ENCODE assay signal across 1 cellular context in the genomic region with DNA sequence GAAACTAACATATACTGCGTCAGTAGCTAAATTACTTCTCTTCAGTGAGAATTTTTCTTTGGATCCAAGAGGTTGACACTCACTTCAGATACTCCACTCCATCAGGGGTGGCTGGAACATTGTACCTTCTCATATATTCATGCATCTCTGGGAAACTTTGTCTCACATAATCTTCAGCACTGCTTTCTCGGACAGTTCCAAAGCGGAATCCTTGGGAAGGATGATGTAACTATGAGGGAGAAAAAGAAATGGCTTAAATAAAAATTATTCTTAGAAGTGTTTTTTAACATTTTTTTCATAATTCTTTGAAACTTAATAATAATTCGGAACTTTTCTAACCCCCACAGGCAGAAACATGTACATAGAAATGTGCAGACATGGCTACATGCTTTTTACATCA.
TF ChIP-seq lines count a peak whose summit lies in the region.

No MANE protein-coding gene starts in this region.

TF ChIP-seq in K562, 482 proteins besides CTCF, POLR2A, EP300 and RAD21 (continued from another document):
- TF ChIP-seq, protein P1, sequence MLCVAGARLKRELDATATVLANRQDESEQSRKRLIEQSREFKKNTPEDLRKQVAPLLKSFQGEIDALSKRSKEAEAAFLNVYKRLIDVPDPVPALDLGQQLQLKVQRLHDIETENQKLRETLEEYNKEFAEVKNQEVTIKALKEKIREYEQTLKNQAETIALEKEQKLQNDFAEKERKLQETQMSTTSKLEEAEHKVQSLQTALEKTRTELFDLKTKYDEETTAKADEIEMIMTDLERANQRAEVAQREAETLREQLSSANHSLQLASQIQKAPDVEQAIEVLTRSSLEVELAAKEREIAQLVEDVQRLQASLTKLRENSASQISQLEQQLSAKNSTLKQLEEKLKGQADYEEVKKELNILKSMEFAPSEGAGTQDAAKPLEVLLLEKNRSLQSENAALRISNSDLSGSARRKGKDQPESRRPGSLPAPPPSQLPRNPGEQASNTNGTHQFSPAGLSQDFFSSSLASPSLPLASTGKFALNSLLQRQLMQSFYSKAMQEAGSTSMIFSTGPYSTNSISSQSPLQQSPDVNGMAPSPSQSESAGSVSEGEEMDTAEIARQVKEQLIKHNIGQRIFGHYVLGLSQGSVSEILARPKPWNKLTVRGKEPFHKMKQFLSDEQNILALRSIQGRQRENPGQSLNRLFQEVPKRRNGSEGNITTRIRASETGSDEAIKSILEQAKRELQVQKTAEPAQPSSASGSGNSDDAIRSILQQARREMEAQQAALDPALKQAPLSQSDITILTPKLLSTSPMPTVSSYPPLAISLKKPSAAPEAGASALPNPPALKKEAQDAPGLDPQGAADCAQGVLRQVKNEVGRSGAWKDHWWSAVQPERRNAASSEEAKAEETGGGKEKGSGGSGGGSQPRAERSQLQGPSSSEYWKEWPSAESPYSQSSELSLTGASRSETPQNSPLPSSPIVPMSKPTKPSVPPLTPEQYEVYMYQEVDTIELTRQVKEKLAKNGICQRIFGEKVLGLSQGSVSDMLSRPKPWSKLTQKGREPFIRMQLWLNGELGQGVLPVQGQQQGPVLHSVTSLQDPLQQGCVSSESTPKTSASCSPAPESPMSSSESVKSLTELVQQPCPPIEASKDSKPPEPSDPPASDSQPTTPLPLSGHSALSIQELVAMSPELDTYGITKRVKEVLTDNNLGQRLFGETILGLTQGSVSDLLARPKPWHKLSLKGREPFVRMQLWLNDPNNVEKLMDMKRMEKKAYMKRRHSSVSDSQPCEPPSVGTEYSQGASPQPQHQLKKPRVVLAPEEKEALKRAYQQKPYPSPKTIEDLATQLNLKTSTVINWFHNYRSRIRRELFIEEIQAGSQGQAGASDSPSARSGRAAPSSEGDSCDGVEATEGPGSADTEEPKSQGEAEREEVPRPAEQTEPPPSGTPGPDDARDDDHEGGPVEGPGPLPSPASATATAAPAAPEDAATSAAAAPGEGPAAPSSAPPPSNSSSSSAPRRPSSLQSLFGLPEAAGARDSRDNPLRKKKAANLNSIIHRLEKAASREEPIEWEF (CRISPR knock-in tag; IDR thresholded peaks at IDR 0.05): no peak
- TF ChIP-seq RFX1 (IDR thresholded peaks at IDR 0.05) (no peak), ZC3H8 (IDR thresholded peaks at IDR 0.05) (no peak), ZNF197 (CRISPR knock-in tag; IDR thresholded peaks at IDR 0.05; ENCODE audit: low read depth) (peak; percentile 78; the same call in 1 of the 2 replicates), ATF7 (IDR thresholded peaks at IDR 0.05) (peak; percentile 21; the same call in 1 of the 2 replicates), CEBPG (CRISPR knock-in tag; IDR thresholded peaks at IDR 0.05) (peak; percentile 46; the same call in 1 of the 2 replicates), CEBPG (tag; conservative IDR thresholded peaks at IDR 0.05 in 1 of 2, IDR thresholded peaks at IDR 0.05 in 1 of 2) (peak in 1 of 2 experiments; percentile 62; a peak in 2 of 4 replicates), KLF6 (CRISPR knock-in tag; IDR thresholded peaks at IDR 0.05; ENCODE audit: borderline replicate concordance) (no peak), ZNF436 (CRISPR knock-in tag; IDR thresholded peaks at IDR 0.05) (no peak), HIVEP1 (CRISPR knock-in tag; IDR thresholded peaks at IDR 0.05) (no peak), IFI16 (CRISPR knock-in tag; IDR thresholded peaks at IDR 0.05) (no peak), PRPF4 (IDR thresholded peaks at IDR 0.05; ENCODE audit: insufficient read depth, low read depth, low read length, poor library complexity, severe bottlenecking) (no peak), HNRNPK (IDR thresholded peaks at IDR 0.05; ENCODE audit: low read depth, low read length, poor library complexity, severe bottlenecking) (no peak), ZNF507 (tag; conservative IDR thresholded peaks at IDR 0.05) (no peak), PPARD (CRISPR knock-in tag; IDR thresholded peaks at IDR 0.05) (no peak)
- TF ChIP-seq, protein P2, sequence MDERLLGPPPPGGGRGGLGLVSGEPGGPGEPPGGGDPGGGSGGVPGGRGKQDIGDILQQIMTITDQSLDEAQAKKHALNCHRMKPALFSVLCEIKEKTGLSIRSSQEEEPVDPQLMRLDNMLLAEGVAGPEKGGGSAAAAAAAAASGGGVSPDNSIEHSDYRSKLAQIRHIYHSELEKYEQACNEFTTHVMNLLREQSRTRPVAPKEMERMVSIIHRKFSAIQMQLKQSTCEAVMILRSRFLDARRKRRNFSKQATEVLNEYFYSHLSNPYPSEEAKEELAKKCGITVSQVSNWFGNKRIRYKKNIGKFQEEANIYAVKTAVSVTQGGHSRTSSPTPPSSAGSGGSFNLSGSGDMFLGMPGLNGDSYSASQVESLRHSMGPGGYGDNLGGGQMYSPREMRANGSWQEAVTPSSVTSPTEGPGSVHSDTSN (CRISPR knock-in tag; IDR thresholded peaks at IDR 0.05; ENCODE audit: low read depth): no peak
- TF ChIP-seq, protein P2 (tag; conservative IDR thresholded peaks at IDR 0.05; ENCODE audit: low read depth): no peak
- TF ChIP-seq, protein P3, sequence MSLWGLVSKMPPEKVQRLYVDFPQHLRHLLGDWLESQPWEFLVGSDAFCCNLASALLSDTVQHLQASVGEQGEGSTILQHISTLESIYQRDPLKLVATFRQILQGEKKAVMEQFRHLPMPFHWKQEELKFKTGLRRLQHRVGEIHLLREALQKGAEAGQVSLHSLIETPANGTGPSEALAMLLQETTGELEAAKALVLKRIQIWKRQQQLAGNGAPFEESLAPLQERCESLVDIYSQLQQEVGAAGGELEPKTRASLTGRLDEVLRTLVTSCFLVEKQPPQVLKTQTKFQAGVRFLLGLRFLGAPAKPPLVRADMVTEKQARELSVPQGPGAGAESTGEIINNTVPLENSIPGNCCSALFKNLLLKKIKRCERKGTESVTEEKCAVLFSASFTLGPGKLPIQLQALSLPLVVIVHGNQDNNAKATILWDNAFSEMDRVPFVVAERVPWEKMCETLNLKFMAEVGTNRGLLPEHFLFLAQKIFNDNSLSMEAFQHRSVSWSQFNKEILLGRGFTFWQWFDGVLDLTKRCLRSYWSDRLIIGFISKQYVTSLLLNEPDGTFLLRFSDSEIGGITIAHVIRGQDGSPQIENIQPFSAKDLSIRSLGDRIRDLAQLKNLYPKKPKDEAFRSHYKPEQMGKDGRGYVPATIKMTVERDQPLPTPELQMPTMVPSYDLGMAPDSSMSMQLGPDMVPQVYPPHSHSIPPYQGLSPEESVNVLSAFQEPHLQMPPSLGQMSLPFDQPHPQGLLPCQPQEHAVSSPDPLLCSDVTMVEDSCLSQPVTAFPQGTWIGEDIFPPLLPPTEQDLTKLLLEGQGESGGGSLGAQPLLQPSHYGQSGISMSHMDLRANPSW (CRISPR knock-in tag; IDR thresholded peaks at IDR 0.05): no peak
- TF ChIP-seq, protein P4, sequence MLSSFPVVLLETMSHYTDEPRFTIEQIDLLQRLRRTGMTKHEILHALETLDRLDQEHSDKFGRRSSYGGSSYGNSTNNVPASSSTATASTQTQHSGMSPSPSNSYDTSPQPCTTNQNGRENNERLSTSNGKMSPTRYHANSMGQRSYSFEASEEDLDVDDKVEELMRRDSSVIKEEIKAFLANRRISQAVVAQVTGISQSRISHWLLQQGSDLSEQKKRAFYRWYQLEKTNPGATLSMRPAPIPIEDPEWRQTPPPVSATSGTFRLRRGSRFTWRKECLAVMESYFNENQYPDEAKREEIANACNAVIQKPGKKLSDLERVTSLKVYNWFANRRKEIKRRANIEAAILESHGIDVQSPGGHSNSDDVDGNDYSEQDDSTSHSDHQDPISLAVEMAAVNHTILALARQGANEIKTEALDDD (IDR thresholded peaks at IDR 0.05): no peak
- TF ChIP-seq, protein P5, sequence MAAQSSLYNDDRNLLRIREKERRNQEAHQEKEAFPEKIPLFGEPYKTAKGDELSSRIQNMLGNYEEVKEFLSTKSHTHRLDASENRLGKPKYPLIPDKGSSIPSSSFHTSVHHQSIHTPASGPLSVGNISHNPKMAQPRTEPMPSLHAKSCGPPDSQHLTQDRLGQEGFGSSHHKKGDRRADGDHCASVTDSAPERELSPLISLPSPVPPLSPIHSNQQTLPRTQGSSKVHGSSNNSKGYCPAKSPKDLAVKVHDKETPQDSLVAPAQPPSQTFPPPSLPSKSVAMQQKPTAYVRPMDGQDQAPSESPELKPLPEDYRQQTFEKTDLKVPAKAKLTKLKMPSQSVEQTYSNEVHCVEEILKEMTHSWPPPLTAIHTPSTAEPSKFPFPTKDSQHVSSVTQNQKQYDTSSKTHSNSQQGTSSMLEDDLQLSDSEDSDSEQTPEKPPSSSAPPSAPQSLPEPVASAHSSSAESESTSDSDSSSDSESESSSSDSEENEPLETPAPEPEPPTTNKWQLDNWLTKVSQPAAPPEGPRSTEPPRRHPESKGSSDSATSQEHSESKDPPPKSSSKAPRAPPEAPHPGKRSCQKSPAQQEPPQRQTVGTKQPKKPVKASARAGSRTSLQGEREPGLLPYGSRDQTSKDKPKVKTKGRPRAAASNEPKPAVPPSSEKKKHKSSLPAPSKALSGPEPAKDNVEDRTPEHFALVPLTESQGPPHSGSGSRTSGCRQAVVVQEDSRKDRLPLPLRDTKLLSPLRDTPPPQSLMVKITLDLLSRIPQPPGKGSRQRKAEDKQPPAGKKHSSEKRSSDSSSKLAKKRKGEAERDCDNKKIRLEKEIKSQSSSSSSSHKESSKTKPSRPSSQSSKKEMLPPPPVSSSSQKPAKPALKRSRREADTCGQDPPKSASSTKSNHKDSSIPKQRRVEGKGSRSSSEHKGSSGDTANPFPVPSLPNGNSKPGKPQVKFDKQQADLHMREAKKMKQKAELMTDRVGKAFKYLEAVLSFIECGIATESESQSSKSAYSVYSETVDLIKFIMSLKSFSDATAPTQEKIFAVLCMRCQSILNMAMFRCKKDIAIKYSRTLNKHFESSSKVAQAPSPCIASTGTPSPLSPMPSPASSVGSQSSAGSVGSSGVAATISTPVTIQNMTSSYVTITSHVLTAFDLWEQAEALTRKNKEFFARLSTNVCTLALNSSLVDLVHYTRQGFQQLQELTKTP (IDR thresholded peaks at IDR 0.05; ENCODE audit: low read depth in 1 of 2, partially characterized antibody in 2 of 2): peak in 1 of 2 experiments; percentile 36
- TF ChIP-seq, protein P6, sequence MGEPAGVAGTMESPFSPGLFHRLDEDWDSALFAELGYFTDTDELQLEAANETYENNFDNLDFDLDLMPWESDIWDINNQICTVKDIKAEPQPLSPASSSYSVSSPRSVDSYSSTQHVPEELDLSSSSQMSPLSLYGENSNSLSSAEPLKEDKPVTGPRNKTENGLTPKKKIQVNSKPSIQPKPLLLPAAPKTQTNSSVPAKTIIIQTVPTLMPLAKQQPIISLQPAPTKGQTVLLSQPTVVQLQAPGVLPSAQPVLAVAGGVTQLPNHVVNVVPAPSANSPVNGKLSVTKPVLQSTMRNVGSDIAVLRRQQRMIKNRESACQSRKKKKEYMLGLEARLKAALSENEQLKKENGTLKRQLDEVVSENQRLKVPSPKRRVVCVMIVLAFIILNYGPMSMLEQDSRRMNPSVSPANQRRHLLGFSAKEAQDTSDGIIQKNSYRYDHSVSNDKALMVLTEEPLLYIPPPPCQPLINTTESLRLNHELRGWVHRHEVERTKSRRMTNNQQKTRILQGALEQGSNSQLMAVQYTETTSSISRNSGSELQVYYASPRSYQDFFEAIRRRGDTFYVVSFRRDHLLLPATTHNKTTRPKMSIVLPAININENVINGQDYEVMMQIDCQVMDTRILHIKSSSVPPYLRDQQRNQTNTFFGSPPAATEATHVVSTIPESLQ (CRISPR knock-in tag; IDR thresholded peaks at IDR 0.05): no peak
- TF ChIP-seq, protein P7, sequence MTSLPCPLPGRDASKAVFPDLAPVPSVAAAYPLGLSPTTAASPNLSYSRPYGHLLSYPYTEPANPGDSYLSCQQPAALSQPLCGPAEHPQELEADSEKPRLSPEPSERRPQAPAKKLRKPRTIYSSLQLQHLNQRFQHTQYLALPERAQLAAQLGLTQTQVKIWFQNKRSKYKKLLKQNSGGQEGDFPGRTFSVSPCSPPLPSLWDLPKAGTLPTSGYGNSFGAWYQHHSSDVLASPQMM (CRISPR knock-in tag; IDR thresholded peaks at IDR 0.05): no peak
- TF ChIP-seq, protein P8, sequence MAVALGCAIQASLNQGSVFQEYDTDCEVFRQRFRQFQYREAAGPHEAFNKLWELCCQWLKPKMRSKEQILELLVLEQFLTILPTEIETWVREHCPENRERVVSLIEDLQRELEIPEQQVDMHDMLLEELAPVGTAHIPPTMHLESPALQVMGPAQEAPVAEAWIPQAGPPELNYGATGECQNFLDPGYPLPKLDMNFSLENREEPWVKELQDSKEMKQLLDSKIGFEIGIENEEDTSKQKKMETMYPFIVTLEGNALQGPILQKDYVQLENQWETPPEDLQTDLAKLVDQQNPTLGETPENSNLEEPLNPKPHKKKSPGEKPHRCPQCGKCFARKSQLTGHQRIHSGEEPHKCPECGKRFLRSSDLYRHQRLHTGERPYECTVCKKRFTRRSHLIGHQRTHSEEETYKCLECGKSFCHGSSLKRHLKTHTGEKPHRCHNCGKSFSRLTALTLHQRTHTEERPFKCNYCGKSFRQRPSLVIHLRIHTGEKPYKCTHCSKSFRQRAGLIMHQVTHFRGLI (CRISPR knock-in tag; IDR thresholded peaks at IDR 0.05): no peak
